Comparison of ENCODE assay signal across 21 cellular contexts in the genomic region with DNA sequence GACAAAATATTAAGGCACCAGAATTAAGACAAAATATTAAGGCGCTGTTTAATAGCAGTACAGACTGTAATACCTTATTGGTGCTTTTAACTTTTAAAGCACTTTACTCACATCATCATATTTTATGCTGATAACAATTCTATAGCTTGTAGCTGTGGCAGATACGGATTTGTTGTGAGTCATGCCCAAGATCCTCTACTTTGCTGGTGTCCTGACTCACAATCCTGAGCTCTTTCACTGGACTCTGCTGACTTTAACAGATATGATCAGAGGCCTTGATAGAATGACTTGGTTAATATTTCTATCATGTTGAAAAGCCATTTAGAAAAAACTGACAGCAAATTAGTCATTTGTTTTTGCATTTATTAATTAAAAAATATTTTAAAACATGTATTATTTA.
"Had no signal": no experiment of that assay in that cellular context is flagged by ENCODE, and none has a peak within 500 bp of the region (broad histone marks: within the 10 kb centered on the region; RNA-seq: fewer than 3 reads in every experiment).

No MANE protein-coding gene starts in this region.

- H3K36me3 ChIP-seq: left ventricle myocardium inferior, neural progenitor cell, ovary, stomach, thoracic aorta, upper lobe of right lung had no signal

- H3K4me3 ChIP-seq: dorsolateral prefrontal cortex, left ventricle myocardium inferior, mucosa of descending colon, neural progenitor cell, ovary, stomach, thoracic aorta, upper lobe of right lung had no signal

- H3K27me3 ChIP-seq: neural progenitor cell, ovary, upper lobe of right lung had no signal

- DNase-seq: activated CD4-positive, alpha-beta T cell treated with anti-CD3 and anti-CD28 coated beads for 36 hours; activated CD4-positive, alpha-beta T cell treated with anti-CD3 and anti-CD28 coated beads, Interleukin-2, amount 50 U/mL, for 48 hours; activated naive CD8-positive, alpha-beta T cell treated with anti-CD3 and anti-CD28 coated beads for 36 hours; activated T-cell treated with anti-CD3 and anti-CD28 coated beads for 4 hours; amygdala; caudate nucleus; dorsolateral prefrontal cortex; foreskin melanocyte; glutamatergic neuron; left ventricle myocardium inferior; mucosa of descending colon; naive B cell; ovary; stimulated activated CD4-positive, alpha-beta T cell treated with anti-CD3 and anti-CD28 coated beads, Interleukin-4, amount 100 ng/mL, for 24 hours; stomach; upper lobe of right lung had no signal

- H3K9me3 ChIP-seq: left ventricle myocardium inferior, mucosa of descending colon, ovary, stomach, thoracic aorta, upper lobe of right lung had no signal

- H3K9ac ChIP-seq: neural progenitor cell had no signal

- ATAC-seq: activated CD4-positive, alpha-beta T cell treated with anti-CD3 and anti-CD28 coated beads for 36 hours; mucosa of descending colon; sciatic nerve; stimulated activated effector memory CD8-positive, alpha-beta T cell treated with anti-CD3 and anti-CD28 coated beads, Interleukin-12 subunit alpha, Interleukin-12 subunit beta, amount 100 ng/mL, for 72 hours; upper lobe of right lung; WTC11 had no signal

- H3K27ac ChIP-seq: dorsolateral prefrontal cortex, left ventricle myocardium inferior, neural progenitor cell, ovary, stomach, thoracic aorta, upper lobe of right lung had no signal

- H3K4me1 ChIP-seq: left ventricle myocardium inferior, neural progenitor cell, stomach, upper lobe of right lung had no signal

- H3K4me2 ChIP-seq: neural progenitor cell had no signal

- H2AFZ ChIP-seq: neural progenitor cell had no signal
